In the genomic region with DNA sequence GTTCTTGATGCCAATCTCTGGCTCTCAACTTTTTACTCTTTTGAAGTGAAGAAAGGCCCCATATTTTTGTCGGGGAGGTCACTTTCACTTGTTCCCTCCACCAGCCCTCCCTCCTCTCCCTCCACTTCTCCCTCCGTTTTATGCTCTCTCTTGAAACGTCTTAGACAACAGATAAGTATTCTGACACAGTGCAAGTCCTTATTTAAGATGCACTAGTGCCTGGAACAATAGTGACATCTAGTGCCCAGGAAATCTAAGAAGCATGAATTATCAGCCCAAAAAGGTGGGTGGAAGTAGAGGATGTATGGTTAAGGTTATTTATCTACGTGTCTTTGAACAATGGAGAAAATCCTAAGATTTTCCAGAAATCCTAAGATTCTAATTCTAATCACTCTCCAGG, we compare ENCODE assay signal across 8 cellular contexts. TPM values are rescaled to one million over a fixed set of nuclear protein-coding genes. Genes with fewer than 3 reads are reported as not detected.
DNase-seq lines count a peak whose midpoint lies in the region; ATAC-seq, FAIRE-seq and TF ChIP-seq lines count a peak whose summit lies in the region.

No MANE protein-coding gene starts in this region.

- H3K4me1 ChIP-seq in kidney (ENCODE audit: control insufficient read depth in 1 of 2, insufficient read depth in 1 of 2, low read depth in 1 of 2, low read length in 2 of 2) (peaks cover 5% of the 10 kb centered on the region in 2 donors), thoracic aorta (ENCODE audit: control insufficient read depth in 1 of 2, low read depth in 2 of 2) (peaks cover 0 to 5% of the 10 kb centered on the region in 2 donors)

- H3K36me3 ChIP-seq in brain microvascular endothelial cell (replicated peaks) (peaks cover 39% of the 10 kb centered on the region), kidney (ENCODE audit: control insufficient read depth in 1 of 2, insufficient read depth in 2 of 2, low read length in 2 of 2) (peaks cover 27 to 51% of the 10 kb centered on the region in 2 donors), thoracic aorta (peaks cover 52% of the 10 kb centered on the region)

- intact Hi-C loops in kidney (cut with DNase I), result loop anchor here (5.0 kb wide), 1 partner anchor 81 kb away; no protein-coding TSS in a partner anchor

- FAIRE-seq in kidney (lab: Jason Lieb, UNC), result peak; percentile 56

- no peak overlapping the region for H3K4me3 ChIP-seq in brain microvascular endothelial cell (ENCODE audit: low read depth, low read length)
- H3K4me3 ChIP-seq in kidney (ENCODE audit: low read length in 2 of 2), result no peak overlapping the region
- no peak overlapping the region for H3K4me3 ChIP-seq in thoracic aorta

- H3K9me3 ChIP-seq in kidney (ENCODE audit: control insufficient read depth in 1 of 2, low read length in 2 of 2), result no peaks in the 10 kb centered on the region
- no peaks in the 10 kb centered on the region for H3K9me3 ChIP-seq in thoracic aorta

- no peak overlapping the region for H3K27ac ChIP-seq in brain microvascular endothelial cell
- H3K27ac ChIP-seq in kidney (ENCODE audit: low read depth in 2 of 2, low read length in 2 of 2), result no peak overlapping the region
- H3K27ac ChIP-seq in thoracic aorta, result no peak overlapping the region

- TF ChIP-seq CTCF in brain microvascular endothelial cell (IDR thresholded peaks at IDR 0.05; ENCODE audit: low read depth, low read length, missing control alignments), result peak; percentile 59
- TF ChIP-seq CTCF in kidney (IDR thresholded peaks at IDR 0.05; ENCODE audit: borderline replicate concordance, extremely low read depth, insufficient read depth), result peak; percentile 63
- TF ChIP-seq CTCF in thoracic aorta (IDR thresholded peaks at IDR 0.05), result peak; percentile 19

- ATAC-seq in thoracic aorta (ENCODE audit: insufficient number of reproducible peaks, low FRiP score, low read depth) (no peak), HG03025 (IDR thresholded peaks at IDR 0.05; ENCODE audit: low FRiP score, unreplicated experiment) (no peak)

- in situ Hi-C loops in brain microvascular endothelial cell (cut with HindIII; ENCODE audit: low pct_ligation_motif_present, low sequenced_read_pairs), result no loop called here

- no peak overlapping the region for H3K9ac ChIP-seq in kidney (ENCODE audit: low read length in 2 of 2)

- DNase-seq in AG08396 (ENCODE audit: low spot score) (peak; percentile 56), GDM1 (lab: John Stamatoyannopoulos, UW) (peak; percentile 45), NCI-H2171 (lab: John Stamatoyannopoulos, UW) (peak; percentile 30), brain microvascular endothelial cell (peak; percentile 57), kidney (no peak), thoracic aorta (ENCODE audit: low spot score) (no peak)
- DNase-seq in activated T-cell treated with anti-CD3 and anti-CD28 coated beads, Interleukin-2, amount 50 U/mL, for 48 hours, result no peak

- H3K27me3 ChIP-seq in brain microvascular endothelial cell (replicated peaks), result no peaks in the 10 kb centered on the region
- no peaks in the 10 kb centered on the region for H3K27me3 ChIP-seq in thoracic aorta (replicated peaks; ENCODE audit: insufficient read depth)

RNA-seq across cellular contexts. Expression of gene PSME3IP1, which starts 17.9 kb away (rescaled TPM):
- 84.6 TPM for total RNA-seq in kidney
- polyA plus RNA-seq in kidney (ENCODE audit: insufficient read depth, low read depth, low replicate concordance), result 79.1 TPM
- total RNA-seq in thoracic aorta, result 10 to 100 TPM; 39.1 to 64.8 TPM

RNA-seq across cellular contexts. Expression of gene RSPRY1, which starts 18.2 kb away (rescaled TPM):
- total RNA-seq in kidney (32.2 TPM), thoracic aorta (10 to 100 TPM; 28.7 to 32.5 TPM)
- polyA plus RNA-seq in kidney (ENCODE audit: insufficient read depth, low read depth, low replicate concordance), result 14.4 TPM

Comparison
In these comparisons a context has a peak if more than half of its experiments do, and no peak if none do; other contexts are left out.
1. DNase-seq: peak in AG08396 (single experiment), GDM1 (single experiment), NCI-H2171 (single experiment) and brain microvascular endothelial cell (single experiment); none in kidney (single experiment), thoracic aorta (single experiment) and activated T-cell treated with anti-CD3 and anti-CD28 coated beads, Interleukin-2, amount 50 U/mL, for 48 hours (0 of 2).
2. Peak in every context shown above with its lines, with median percentiles within 50 percentile points of each other: CTCF ChIP-seq.